Comparison of ENCODE assay signal across 19 cellular contexts in genomic region chr11:13119928-13120520, GRCh38.
A peak's percentile ranks its signal among the peaks of the same experiment; 100 is the strongest.
DNase-seq lines count a peak whose midpoint lies in the region; ATAC-seq and TF ChIP-seq lines count a peak whose summit lies in the region.
"Had no signal": no experiment of that assay in that cellular context is flagged by ENCODE, and none has a peak within 500 bp of the region (broad histone marks: within the 10 kb centered on the region; RNA-seq: fewer than 3 reads in every experiment).

No MANE protein-coding gene starts in this region.

- H3K27ac Mint-ChIP-seq in activated CD8-positive, alpha-beta T cell treated with anti-CD3 and anti-CD28 coated beads, Interleukin-2, amount 10 ng/mL, durations not matched to agents 7 days and 5 days, result no peak overlapping the region

- intact Hi-C loops in mucosa of descending colon (cut with DNase I, micrococcal nuclease), result no loop called here

- peaks cover 29% of the 10 kb centered on the region for H3K27me3 Mint-ChIP-seq in activated CD8-positive, alpha-beta T cell treated with anti-CD3 and anti-CD28 coated beads, Interleukin-2, amount 10 ng/mL, durations not matched to agents 7 days and 5 days (ENCODE audit: low read depth)

- no peaks in the 10 kb centered on the region for H3K4me1 Mint-ChIP-seq in activated CD8-positive, alpha-beta T cell treated with anti-CD3 and anti-CD28 coated beads, Interleukin-2, amount 10 ng/mL, durations not matched to agents 7 days and 5 days (ENCODE audit: low read depth)

- no peaks in the 10 kb centered on the region for H3K36me3 ChIP-seq in mucosa of descending colon (ENCODE audit: low read depth)
- H3K36me3 ChIP-seq: ascending aorta, HAP-1 had no signal

- POLR2A ChIA-PET in activated CD8-positive, alpha-beta T cell treated with anti-CD3 and anti-CD28 coated beads, Interleukin-2, amount 10 ng/mL, durations not matched to agents 7 days and 5 days (lab: Charles Lee), result no interaction called here

- ATAC-seq in SK-N-SH treated with all-trans-retinoic acid at 6 μM for 48 hours (peak; percentile 9; the same call in 2 of the 3 replicates), mucosa of descending colon (no peak), HG03354 (IDR thresholded peaks at IDR 0.05; ENCODE audit: poor library complexity, severe bottlenecking, unreplicated experiment) (no peak)
- ATAC-seq in activated CD8-positive, alpha-beta T cell treated with anti-CD3 and anti-CD28 coated beads, Interleukin-2, amount 10 ng/mL, durations not matched to agents 7 days and 5 days, result no peak

- H3K4me1 ChIP-seq in mucosa of descending colon (ENCODE audit: low read depth), result no peaks in the 10 kb centered on the region
- H3K4me1 ChIP-seq: ascending aorta had no signal

- H3K9me3 ChIP-seq in mucosa of descending colon, result peaks cover 3% of the 10 kb centered on the region
- H3K9me3 ChIP-seq: ascending aorta, HAP-1 had no signal

- TF ChIP-seq CTCF in mucosa of descending colon (IDR thresholded peaks at IDR 0.05), result no peak

- no peak overlapping the region for H3K4me3 ChIP-seq in mucosa of descending colon
- H3K4me3 ChIP-seq: ascending aorta, HAP-1, skin epidermis had no signal

- no peaks in the 10 kb centered on the region for H3K36me3 Mint-ChIP-seq in activated CD8-positive, alpha-beta T cell treated with anti-CD3 and anti-CD28 coated beads, Interleukin-2, amount 10 ng/mL, durations not matched to agents 7 days and 5 days (ENCODE audit: low read depth)

- DNase-seq in DMS79 treated with DMSO at 0.1 percent for 48 hours (lab: John Stamatoyannopoulos, UW) (peak; percentile 98), NCI-H187 treated with DMSO at 0.1 percent for 48 hours (lab: John Stamatoyannopoulos, UW) (peak; percentile 30), left kidney (ENCODE audit: low read depth, low spot score) (peak; percentile 82), EL (no peak), mucosa of descending colon (no peak)
- DNase-seq in activated CD8-positive, alpha-beta T cell treated with anti-CD3 and anti-CD28 coated beads, Interleukin-2, amount 10 ng/mL, durations not matched to agents 7 days and 5 days, result no peak
- DNase-seq: activated gamma-delta T cell, C1 segment of cervical spinal cord, cortex of kidney, DMS153, islet precursor cell, midbrain, occipital lobe, T-helper 9 cell had no signal

- no peaks in the 10 kb centered on the region for H3K9me3 Mint-ChIP-seq in activated CD8-positive, alpha-beta T cell treated with anti-CD3 and anti-CD28 coated beads, Interleukin-2, amount 10 ng/mL, durations not matched to agents 7 days and 5 days (ENCODE audit: insufficient read depth)

- CTCF ChIA-PET in activated CD8-positive, alpha-beta T cell treated with anti-CD3 and anti-CD28 coated beads, Interleukin-2, amount 10 ng/mL, durations not matched to agents 7 days and 5 days (lab: Charles Lee), result no interaction called here

- no peak overlapping the region for H3K4me3 Mint-ChIP-seq in activated CD8-positive, alpha-beta T cell treated with anti-CD3 and anti-CD28 coated beads, Interleukin-2, amount 10 ng/mL, durations not matched to agents 7 days and 5 days

TF ChIP-seq in SK-N-SH treated with all-trans-retinoic acid at 6 μM for 48 hours, 23 proteins besides CTCF, POLR2A, EP300 and RAD21:
- TF ChIP-seq OSR1 (CRISPR knock-in tag; IDR thresholded peaks at IDR 0.05), result no peak
- TF ChIP-seq RARB (CRISPR knock-in tag; IDR thresholded peaks at IDR 0.05), result no peak
- no peak for TF ChIP-seq ZNF70 (CRISPR knock-in tag; IDR thresholded peaks at IDR 0.05)
- TF ChIP-seq TOX (CRISPR knock-in tag; IDR thresholded peaks at IDR 0.05; ENCODE audit: borderline replicate concordance), result no peak
- TF ChIP-seq ARNTL (CRISPR knock-in tag; IDR thresholded peaks at IDR 0.05; ENCODE audit: borderline replicate concordance, low read depth), result no peak
- TF ChIP-seq ZNF565 (CRISPR knock-in tag; conservative IDR thresholded peaks at IDR 0.05; ENCODE audit: low read depth), result no peak
- no peak for TF ChIP-seq BACH2 (CRISPR knock-in tag; IDR thresholded peaks at IDR 0.05; ENCODE audit: borderline replicate concordance)
- no peak for TF ChIP-seq SNAI2 (CRISPR knock-in tag; IDR thresholded peaks at IDR 0.05)
- no peak for TF ChIP-seq GLIS3 (CRISPR knock-in tag; IDR thresholded peaks at IDR 0.05)
- TF ChIP-seq ZFP3 (CRISPR knock-in tag; IDR thresholded peaks at IDR 0.05), result no peak
- no peak for TF ChIP-seq TCF4 (CRISPR knock-in tag; IDR thresholded peaks at IDR 0.05; ENCODE audit: borderline replicate concordance)
- TF ChIP-seq ZC3H10 (CRISPR knock-in tag; IDR thresholded peaks at IDR 0.05), result no peak
- no peak for TF ChIP-seq ZFP30 (CRISPR knock-in tag; IDR thresholded peaks at IDR 0.05)
- no peak for TF ChIP-seq CREB5 (CRISPR knock-in tag; IDR thresholded peaks at IDR 0.05; ENCODE audit: low read depth)
- TF ChIP-seq CSDC2 (CRISPR knock-in tag; IDR thresholded peaks at IDR 0.05), result no peak
- no peak for TF ChIP-seq ZNF8 (CRISPR knock-in tag; IDR thresholded peaks at IDR 0.05)

Comparison
In these comparisons a context has a peak if more than half of its experiments do, and no peak if none do; other contexts are left out.
1. DNase-seq: peak in DMS79 treated with DMSO at 0.1 percent for 48 hours (single experiment), NCI-H187 treated with DMSO at 0.1 percent for 48 hours (single experiment) and left kidney (single experiment); none in EL (single experiment), mucosa of descending colon (0 of 3) and activated CD8-positive, alpha-beta T cell treated with anti-CD3 and anti-CD28 coated beads, Interleukin-2, amount 10 ng/mL, durations not matched to agents 7 days and 5 days (single experiment).